Comparison of ENCODE assay signal across 23 cellular contexts in the genomic region with DNA sequence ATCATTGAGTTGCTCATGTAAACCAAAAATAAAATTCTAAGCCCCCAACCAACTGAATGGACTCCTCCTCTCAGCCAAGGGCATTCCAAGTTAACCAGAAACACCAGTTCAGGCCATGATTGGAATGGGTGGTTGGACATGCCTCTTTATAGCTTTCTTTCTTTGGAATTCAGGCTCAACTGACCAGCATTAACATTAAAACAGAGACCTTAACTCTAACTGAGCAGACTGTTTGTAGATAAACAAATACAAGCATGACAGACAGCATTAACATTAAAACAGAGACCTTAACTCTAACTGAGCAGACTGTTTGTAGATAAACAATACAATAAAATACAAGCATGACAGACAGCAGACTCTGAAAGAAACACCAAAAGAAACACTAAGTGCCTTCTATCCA.
"Had no signal": no experiment of that assay in that cellular context is flagged by ENCODE, and none has a peak within 500 bp of the region (broad histone marks: within the 10 kb centered on the region; RNA-seq: fewer than 3 reads in every experiment).

No MANE protein-coding gene starts in this region.

- FAIRE-seq: colon, keratinocyte, small intestine had no signal

- H3K36me3 ChIP-seq: gastrocnemius medialis, lower lobe of right lung, prostate gland, suprapubic skin, transverse colon, upper lobe of right lung, uterus had no signal

- H3K4me1 ChIP-seq: gastrocnemius medialis, lower lobe of right lung, prostate gland, suprapubic skin, transverse colon, upper lobe of right lung, uterus had no signal

- ATAC-seq: gastrocnemius medialis; left ventricle myocardium superior; lower lobe of right lung; naive thymus-derived CD8-positive, alpha-beta T cell; right cardiac atrium; stimulated activated naive CD8-positive, alpha-beta T cell treated with anti-CD3 and anti-CD28 coated beads, Interleukin-15, amount 100 ng/mL, for 72 hours; upper lobe of right lung had no signal

- H3K4me3 ChIP-seq: dorsolateral prefrontal cortex, gastrocnemius medialis, lower lobe of right lung, prostate gland, suprapubic skin, transverse colon, upper lobe of right lung, uterus had no signal

- H3K9me3 ChIP-seq: gastrocnemius medialis, lower lobe of right lung, prostate gland, suprapubic skin, transverse colon, upper lobe of right lung, uterus had no signal

- DNase-seq: dorsolateral prefrontal cortex; effector CD4-positive, alpha-beta T cell; gastrocnemius medialis; head of caudate nucleus; left ventricle myocardium superior; lower lobe of right lung; naive thymus-derived CD8-positive, alpha-beta T cell; nephron progenitor cell; nucleus accumbens; right cardiac atrium; small intestine; stimulated activated CD4-positive, alpha-beta T cell treated with anti-CD3 and anti-CD28 coated beads, Interleukin-15, amount 100 ng/mL, for 24 hours; stimulated activated CD4-positive, alpha-beta T cell treated with anti-CD3 and anti-CD28 coated beads, Interleukin-2, amount 100 ng/mL, for 48 hours; stimulated activated CD8-positive, alpha-beta memory T cell treated with anti-CD3 and anti-CD28 coated beads, Interleukin-4, amount 100 ng/mL, for 48 hours; stimulated activated naive CD4-positive, alpha-beta T cell; stimulated activated naive CD8-positive, alpha-beta T cell treated with anti-CD3 and anti-CD28 coated beads, Interleukin-15, amount 100 ng/mL, for 72 hours; transverse colon; upper lobe of right lung; uterus had no signal

- H3K27me3 ChIP-seq: dorsolateral prefrontal cortex, gastrocnemius medialis, suprapubic skin, transverse colon, upper lobe of right lung, uterus had no signal
